ENCODE assay signal across 10 cellular contexts in the genomic region with DNA sequence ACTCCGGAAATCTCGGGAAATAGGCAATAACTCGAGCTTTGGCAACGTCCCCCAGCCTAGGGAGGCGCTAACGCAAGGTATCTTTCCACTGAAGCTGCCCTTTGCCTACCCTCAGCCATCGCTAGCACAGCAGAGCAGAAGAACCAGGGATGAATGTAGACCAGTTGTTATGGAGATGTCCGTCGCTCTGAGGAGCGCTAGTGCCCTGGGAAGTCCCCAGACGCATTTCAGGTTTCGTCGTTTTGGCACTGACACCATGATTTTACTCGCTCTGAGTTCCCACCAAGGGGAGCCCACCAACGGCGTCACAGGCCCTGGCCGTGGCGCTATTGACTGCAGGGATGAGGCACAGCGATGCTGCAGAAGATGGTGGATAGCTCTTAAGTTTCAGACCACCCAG. TPM values are rescaled to one million over a fixed set of nuclear protein-coding genes. Genes with fewer than 3 reads are reported as not detected.
DNase-seq lines count a peak whose midpoint lies in the region; ATAC-seq, FAIRE-seq and TF ChIP-seq lines count a peak whose summit lies in the region.
"Had no signal": no experiment of that assay in that cellular context is flagged by ENCODE, and none has a peak within 500 bp of the region (broad histone marks: within the 10 kb centered on the region; RNA-seq: fewer than 3 reads in every experiment).

No MANE protein-coding gene starts in this region.

- peaks cover 80% of the 10 kb centered on the region for H3K27me3 ChIP-seq in iPS-20b (ENCODE audit: insufficient read depth, low read length)

- H3K27ac ChIP-seq in A549, result no peak overlapping the region; a peak in 1 of 6 replicates
- H3K27ac ChIP-seq in iPS-20b (ENCODE audit: low read length), result no peak overlapping the region

- H3K36me3 ChIP-seq in iPS-20b (ENCODE audit: insufficient read depth, low read depth, low read length), result no peaks in the 10 kb centered on the region

- TF ChIP-seq CTCF in A549 (IDR thresholded peaks at IDR 0.05) (no peak), GM10266 (IDR thresholded peaks at IDR 0.05; ENCODE audit: control insufficient read depth, insufficient read depth, low read depth, missing control alignments) (no peak)

- CTCF ChIA-PET in A549 (lab: Yijun Ruan, JAX), result no interaction called here

- H3K9ac ChIP-seq in iPS-20b (ENCODE audit: low read depth, low read length), result peak overlapping the region; percentile 70; the same call in 1 of the 2 replicates

- no peak for ATAC-seq in A549
- no peak for ATAC-seq in HG02938 (IDR thresholded peaks at IDR 0.05; ENCODE audit: unreplicated experiment)

- no peak for TF ChIP-seq RAD21 in A549 (conservative IDR thresholded peaks at IDR 0.05 in 1 of 2, IDR thresholded peaks at IDR 0.05 in 1 of 2)

- TF ChIP-seq EP300 in A549 (IDR thresholded peaks at IDR 0.05), result no peak

- H3K4me1 ChIP-seq in A549 (peaks cover 17% of the 10 kb centered on the region; the same call in 2 of the 3 replicates), iPS-20b (ENCODE audit: insufficient read depth, low read length) (peaks cover 14% of the 10 kb centered on the region; the same call in 1 of the 2 replicates)

- 76% methylated on average over 19 of the region's 19 CpGs for WGBS in A549 (ENCODE audit: missing lambda C conversion rate)

- DNase-seq in A549 (ENCODE audit: low read depth in 1 of 2, low spot score in 1 of 2) (no peak), GM10266 (ENCODE audit: extremely low spot score) (peak; percentile 30), astrocyte of the hippocampus (ENCODE audit: low read depth, low spot score) (peak; percentile 44), Kasumi-1 (lab: John Stamatoyannopoulos, UW) (no peak), activated T-cell treated with anti-CD3 and anti-CD28 coated beads for 4 hours (no peak)
- no peak for DNase-seq in activated naive CD4-positive, alpha-beta T cell (lab: John Stamatoyannopoulos, UW)
- DNase-seq: dermis blood vessel endothelial cell, NCI-H1105 treated with DMSO at 0.1 percent for 48 hours had no signal

- no peak for TF ChIP-seq POLR2A in A549 (IDR thresholded peaks at IDR 0.05; ENCODE audit: low read length)

- no peak for FAIRE-seq in A549 (lab: Jason Lieb, UNC)

- POLR2A ChIA-PET in A549 (lab: Yijun Ruan, JAX), result interaction anchor here (1.1 kb wide), 1 partner anchor 385 kb away, joined by 3 read pairs; a partner anchor contains a TSS

- peak overlapping the region; percentile 50 for H3K4me3 ChIP-seq in A549
- H3K4me3 ChIP-seq in iPS-20b (ENCODE audit: low read length), result peak overlapping the region; percentile 79

- H3K9me3 ChIP-seq in A549 (no peaks in the 10 kb centered on the region; the same call in 2 of the 3 replicates), iPS-20b (ENCODE audit: insufficient read depth, low read depth, low read length) (no peaks in the 10 kb centered on the region)

- peak overlapping the region; percentile 95 for H3K4me2 ChIP-seq in A549

TF ChIP-seq in A549, 52 proteins besides CTCF, POLR2A, EP300 and RAD21:
- TF ChIP-seq HOXA7 (CRISPR knock-in tag; IDR thresholded peaks at IDR 0.05) (no peak), NR3C1 (IDR thresholded peaks at IDR 0.05) (no peak), MAZ (IDR thresholded peaks at IDR 0.05; ENCODE audit: borderline replicate concordance, low read depth, low read length) (no peak), NPAS2 (CRISPR knock-in tag; IDR thresholded peaks at IDR 0.05; ENCODE audit: borderline replicate concordance) (no peak), ZNF302 (CRISPR knock-in tag; IDR thresholded peaks at IDR 0.05) (no peak), HOXB13 (CRISPR knock-in tag; IDR thresholded peaks at IDR 0.05; ENCODE audit: low read depth) (no peak)
- TF ChIP-seq, protein P1, sequence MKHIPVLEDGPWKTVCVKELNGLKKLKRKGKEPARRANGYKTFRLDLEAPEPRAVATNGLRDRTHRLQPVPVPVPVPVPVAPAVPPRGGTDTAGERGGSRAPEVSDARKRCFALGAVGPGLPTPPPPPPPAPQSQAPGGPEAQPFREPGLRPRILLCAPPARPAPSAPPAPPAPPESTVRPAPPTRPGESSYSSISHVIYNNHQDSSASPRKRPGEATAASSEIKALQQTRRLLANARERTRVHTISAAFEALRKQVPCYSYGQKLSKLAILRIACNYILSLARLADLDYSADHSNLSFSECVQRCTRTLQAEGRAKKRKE (CRISPR knock-in tag; IDR thresholded peaks at IDR 0.05; ENCODE audit: low read depth), result no peak
- TF ChIP-seq, protein P2, sequence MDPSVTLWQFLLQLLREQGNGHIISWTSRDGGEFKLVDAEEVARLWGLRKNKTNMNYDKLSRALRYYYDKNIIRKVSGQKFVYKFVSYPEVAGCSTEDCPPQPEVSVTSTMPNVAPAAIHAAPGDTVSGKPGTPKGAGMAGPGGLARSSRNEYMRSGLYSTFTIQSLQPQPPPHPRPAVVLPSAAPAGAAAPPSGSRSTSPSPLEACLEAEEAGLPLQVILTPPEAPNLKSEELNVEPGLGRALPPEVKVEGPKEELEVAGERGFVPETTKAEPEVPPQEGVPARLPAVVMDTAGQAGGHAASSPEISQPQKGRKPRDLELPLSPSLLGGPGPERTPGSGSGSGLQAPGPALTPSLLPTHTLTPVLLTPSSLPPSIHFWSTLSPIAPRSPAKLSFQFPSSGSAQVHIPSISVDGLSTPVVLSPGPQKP (IDR thresholded peaks at IDR 0.05; ENCODE audit: low read depth, low read length), result no peak
- TF ChIP-seq, protein P3, sequence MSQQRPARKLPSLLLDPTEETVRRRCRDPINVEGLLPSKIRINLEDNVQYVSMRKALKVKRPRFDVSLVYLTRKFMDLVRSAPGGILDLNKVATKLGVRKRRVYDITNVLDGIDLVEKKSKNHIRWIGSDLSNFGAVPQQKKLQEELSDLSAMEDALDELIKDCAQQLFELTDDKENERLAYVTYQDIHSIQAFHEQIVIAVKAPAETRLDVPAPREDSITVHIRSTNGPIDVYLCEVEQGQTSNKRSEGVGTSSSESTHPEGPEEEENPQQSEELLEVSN (IDR thresholded peaks at IDR 0.05; ENCODE audit: borderline replicate concordance, low read depth), result no peak
- TF ChIP-seq, protein P4, sequence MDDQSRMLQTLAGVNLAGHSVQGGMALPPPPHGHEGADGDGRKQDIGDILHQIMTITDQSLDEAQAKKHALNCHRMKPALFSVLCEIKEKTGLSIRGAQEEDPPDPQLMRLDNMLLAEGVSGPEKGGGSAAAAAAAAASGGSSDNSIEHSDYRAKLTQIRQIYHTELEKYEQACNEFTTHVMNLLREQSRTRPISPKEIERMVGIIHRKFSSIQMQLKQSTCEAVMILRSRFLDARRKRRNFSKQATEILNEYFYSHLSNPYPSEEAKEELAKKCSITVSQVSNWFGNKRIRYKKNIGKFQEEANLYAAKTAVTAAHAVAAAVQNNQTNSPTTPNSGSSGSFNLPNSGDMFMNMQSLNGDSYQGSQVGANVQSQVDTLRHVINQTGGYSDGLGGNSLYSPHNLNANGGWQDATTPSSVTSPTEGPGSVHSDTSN (IDR thresholded peaks at IDR 0.05), result no peak
- TF ChIP-seq, protein P5, sequence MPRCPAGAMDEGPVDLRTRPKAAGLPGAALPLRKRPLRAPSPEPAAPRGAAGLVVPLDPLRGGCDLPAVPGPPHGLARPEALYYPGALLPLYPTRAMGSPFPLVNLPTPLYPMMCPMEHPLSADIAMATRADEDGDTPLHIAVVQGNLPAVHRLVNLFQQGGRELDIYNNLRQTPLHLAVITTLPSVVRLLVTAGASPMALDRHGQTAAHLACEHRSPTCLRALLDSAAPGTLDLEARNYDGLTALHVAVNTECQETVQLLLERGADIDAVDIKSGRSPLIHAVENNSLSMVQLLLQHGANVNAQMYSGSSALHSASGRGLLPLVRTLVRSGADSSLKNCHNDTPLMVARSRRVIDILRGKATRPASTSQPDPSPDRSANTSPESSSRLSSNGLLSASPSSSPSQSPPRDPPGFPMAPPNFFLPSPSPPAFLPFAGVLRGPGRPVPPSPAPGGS (IDR thresholded peaks at IDR 0.05), result no peak

RNA-seq across cellular contexts. Expression of a gene that starts 22.7 kb away (rescaled TPM):
- 25.4 and 33.7 TPM in 2 replicates for polyA plus RNA-seq in A549 (2011; rRNA removed)
- 11.5 and 13.1 TPM in 2 replicates for polyA plus RNA-seq in A549 (2012; cell fraction: cytosol; rRNA removed)
- 14.7 and 21.5 TPM in 2 replicates for polyA plus RNA-seq in A549 (2012; cell fraction: nucleus; rRNA removed)
- polyA plus RNA-seq in A549 (2017; fragmentation: RNase III; extraction: RNeasy Plus Mini Kit Qiagen cat#74134 plus additional on column Dnase treatment), result 15.6 to 18.8 TPM (median 16.4 TPM) in 3 replicates
- 22.4 and 27.3 TPM in 2 replicates for polyA minus RNA-seq in A549 (2011; rRNA and poly(A)+ RNA removed)

Comparison
In these comparisons a context has a peak if more than half of its experiments do, and no peak if none do; other contexts are left out.
1. DNase-seq: peak in GM10266 (single experiment) and astrocyte of the hippocampus (single experiment); none in A549 (0 of 2), Kasumi-1 (0 of 2), activated T-cell treated with anti-CD3 and anti-CD28 coated beads for 4 hours (single experiment) and activated naive CD4-positive, alpha-beta T cell (0 of 4).